In the genomic region with DNA sequence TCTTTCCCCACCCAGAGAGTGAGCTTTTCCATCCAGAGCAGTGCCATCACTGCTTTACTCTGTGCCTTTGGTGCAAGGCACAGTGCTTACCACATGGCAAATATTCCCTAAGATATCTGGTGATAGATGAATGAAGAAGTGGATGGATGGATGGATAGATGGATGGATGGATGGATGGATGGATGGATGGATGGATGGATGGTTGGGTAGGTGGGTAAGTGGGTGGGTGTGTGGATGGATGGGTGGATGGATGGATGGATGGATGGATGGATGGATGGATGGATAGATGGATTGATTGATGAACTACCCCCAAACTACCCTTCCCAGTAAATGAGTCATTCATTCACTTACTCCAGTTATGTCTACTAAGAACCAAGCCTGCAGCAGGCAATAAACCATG, we compare ENCODE assay signal across 7 cellular contexts. TPM values are rescaled to one million over a fixed set of nuclear protein-coding genes. Genes with fewer than 3 reads are reported as not detected.
"Had no signal": no experiment of that assay in that cellular context is flagged by ENCODE, and none has a peak within 500 bp of the region (broad histone marks: within the 10 kb centered on the region; RNA-seq: fewer than 3 reads in every experiment).

No MANE protein-coding gene starts in this region.

- DNase-seq: GDM1, GF-D8 had no signal

- FAIRE-seq: GM12878, GM12891, GM12892, GM18507, GM19239 had no signal

- ATAC-seq: GM12878 had no signal

- H3K4me3 ChIP-seq: GM12878 had no signal

RNA-seq across cellular contexts. Expression of gene SLC44A3, which starts 42.9 kb away (rescaled TPM):
- total RNA-seq: GM12878 had no signal
- polyA plus RNA-seq: GM12878 had no signal
